In genomic region chr4:78665216-78665615, GRCh38 we compare ENCODE assay signal across 1 cellular context.
TF ChIP-seq lines count a peak whose summit lies in the region.

No MANE protein-coding gene starts in this region.

TF ChIP-seq in K562, 482 proteins besides CTCF, POLR2A, EP300 and RAD21 (continued from another document):
- peak; percentile 62 for TF ChIP-seq ZNF592 (IDR thresholded peaks at IDR 0.05)
- TF ChIP-seq HIVEP1 (CRISPR knock-in tag; IDR thresholded peaks at IDR 0.05): no peak
- no peak for TF ChIP-seq NKRF (IDR thresholded peaks at IDR 0.05; ENCODE audit: borderline replicate concordance)
- TF ChIP-seq ARID1B (IDR thresholded peaks at IDR 0.05): peak; percentile 57
- no peak for TF ChIP-seq ZNF224 (CRISPR knock-in tag; IDR thresholded peaks at IDR 0.05)
- TF ChIP-seq ESRRA (IDR thresholded peaks at IDR 0.05; ENCODE audit: borderline replicate concordance, low read depth): no peak
- no peak for TF ChIP-seq GTF2F1 (IDR thresholded peaks at IDR 0.05; ENCODE audit: low read depth, low read length)
- TF ChIP-seq ZBTB7A (IDR thresholded peaks at IDR 0.05; ENCODE audit: borderline replicate concordance, control insufficient read depth, low read depth, low read length): no peak
- TF ChIP-seq SREBF1 (IDR thresholded peaks at IDR 0.05; ENCODE audit: borderline replicate concordance, low read depth, low read length): no peak
- TF ChIP-seq MITF (IDR thresholded peaks at IDR 0.05): no peak
- TF ChIP-seq POLR2G (IDR thresholded peaks at IDR 0.05; ENCODE audit: low read depth, low read length): no peak
- TF ChIP-seq POLR3G (IDR thresholded peaks at IDR 0.05; ENCODE audit: extremely low read depth, insufficient read length, insufficient replicate concordance): no peak
- TF ChIP-seq BACH1 (tag; IDR thresholded peaks at IDR 0.05): no peak
- TF ChIP-seq TOE1 (IDR thresholded peaks at IDR 0.05; ENCODE audit: borderline replicate concordance): peak; percentile 41; the same call in 1 of the 2 replicates
- no peak for TF ChIP-seq TOE1 (CRISPR knock-in tag; IDR thresholded peaks at IDR 0.05; ENCODE audit: borderline replicate concordance, low read depth)
- TF ChIP-seq SIN3B (IDR thresholded peaks at IDR 0.05; ENCODE audit: low read depth): no peak
